ENCODE assay signal across 8 cellular contexts in genomic region chr20:57718490-57719009, GRCh38. TPM values are rescaled to one million over a fixed set of nuclear protein-coding genes. Genes with fewer than 3 reads are reported as not detected.
DNase-seq lines count a peak whose midpoint lies in the region; ATAC-seq lines count a peak whose summit lies in the region.

No MANE protein-coding gene starts in this region.

- peaks cover 0 to 2% (median 0%) of the 10 kb centered on the region in 11 experiments; a peak in 1 of 22 replicates for H4K20me1 ChIP-seq in BLaER1 treated with 17β-estradiol and CSF1 and Interleukin-3, amounts not matched to agents 10 nM and 100 nM

- H3K9me3 ChIP-seq in BLaER1 treated with 17β-estradiol and CSF1 and Interleukin-3, amounts not matched to agents 10 nM and 100 nM (replicated peaks in 1 of 11): no peaks in the 10 kb centered on the region
- no peaks in the 10 kb centered on the region for H3K9me3 ChIP-seq in effector memory CD4-positive, alpha-beta T cell (ENCODE audit: control insufficient read depth, low read length)

- no peak overlapping the region for H3K27ac ChIP-seq in BLaER1 treated with 17β-estradiol and CSF1 and Interleukin-3, amounts not matched to agents 10 nM and 100 nM
- H3K27ac ChIP-seq in effector memory CD4-positive, alpha-beta T cell (ENCODE audit: insufficient read depth, low read length, poor library complexity, severe bottlenecking): no peak overlapping the region

- no peaks in the 10 kb centered on the region for H3K36me3 ChIP-seq in BLaER1 treated with 17β-estradiol and CSF1 and Interleukin-3, amounts not matched to agents 10 nM and 100 nM
- no peaks in the 10 kb centered on the region for H3K36me3 ChIP-seq in effector memory CD4-positive, alpha-beta T cell (ENCODE audit: control insufficient read depth, insufficient read depth, low read length)

- H3K27me3 ChIP-seq in BLaER1 treated with 17β-estradiol and CSF1 and Interleukin-3, amounts not matched to agents 10 nM and 100 nM: no peaks in the 10 kb centered on the region
- no peaks in the 10 kb centered on the region for H3K27me3 ChIP-seq in effector memory CD4-positive, alpha-beta T cell (replicated peaks; ENCODE audit: control insufficient read depth, insufficient read depth, low read length, poor library complexity, severe bottlenecking)

- peak; percentile 98 for ATAC-seq in GM19438 (IDR thresholded peaks at IDR 0.05; ENCODE audit: low read depth, unreplicated experiment)
- ATAC-seq in HG03521 (IDR thresholded peaks at IDR 0.05; ENCODE audit: unreplicated experiment): peak; percentile 96

- peak overlapping the region in 6 of 11 experiments; percentile 8 to 59 (median 42); a peak in 9 of 22 replicates for H3K9ac ChIP-seq in BLaER1 treated with 17β-estradiol and CSF1 and Interleukin-3, amounts not matched to agents 10 nM and 100 nM

- peak; percentile 34 for DNase-seq in NCI-H774 (lab: John Stamatoyannopoulos, UW)
- DNase-seq in activated CD8-positive, alpha-beta memory T cell treated with anti-CD3 and anti-CD28 coated beads for 48 hours (ENCODE audit: low read depth in 2 of 3, low spot score in 2 of 3): peak; percentile 75 to 81 (median 75)
- peak; percentile 84 to 88 (median 85) for DNase-seq in effector memory CD4-positive, alpha-beta T cell
- peak; percentile 95 to 97 for DNase-seq in lung microvascular endothelial cell (ENCODE audit: low read depth in 2 of 2)
- peak; percentile 86 to 91 (median 91) for DNase-seq in stimulated activated CD4-positive, alpha-beta T cell treated with anti-CD3 and anti-CD28 coated beads, TNF-alpha, amount 100 ng/mL, for 24 hours (ENCODE audit: low read depth in 3 of 3)

- peak overlapping the region; percentile 68 to 92 (median 78) for H3K4me2 ChIP-seq in BLaER1 treated with 17β-estradiol and CSF1 and Interleukin-3, amounts not matched to agents 10 nM and 100 nM

- H3K4me1 ChIP-seq in BLaER1 treated with 17β-estradiol and CSF1 and Interleukin-3, amounts not matched to agents 10 nM and 100 nM: peaks cover 19 to 40% (median 32%) of the 10 kb centered on the region in 10 experiments; a peak in 19 of 20 replicates
- peaks cover 6% of the 10 kb centered on the region for H3K4me1 ChIP-seq in effector memory CD4-positive, alpha-beta T cell (ENCODE audit: control insufficient read depth, insufficient read depth, low read length, poor library complexity, severe bottlenecking)

- H3K4me3 ChIP-seq in BLaER1 treated with 17β-estradiol and CSF1 and Interleukin-3, amounts not matched to agents 10 nM and 100 nM: peak overlapping the region in 9 of 10 experiments; percentile 21 to 58 (median 42); a peak in 13 of 20 replicates
- H3K4me3 ChIP-seq in effector memory CD4-positive, alpha-beta T cell (ENCODE audit: insufficient read depth, low read depth, low read length, poor library complexity, severe bottlenecking): peak overlapping the region; percentile 3

RNA-seq across cellular contexts. Expression of gene PMEPA1, which starts 8.7 kb away (rescaled TPM):
- 0.40 and 1.3 TPM in 2 replicates for total RNA-seq in lung microvascular endothelial cell

Comparison
In these comparisons a context has a peak if more than half of its experiments do, and no peak if none do; other contexts are left out.
1. DNase-seq: peak in every context shown above with its lines; median percentile 96 in lung microvascular endothelial cell; 91 in stimulated activated CD4-positive, alpha-beta T cell treated with anti-CD3 and anti-CD28 coated beads, TNF-alpha, amount 100 ng/mL, for 24 hours; 85 in effector memory CD4-positive, alpha-beta T cell; 75 in activated CD8-positive, alpha-beta memory T cell treated with anti-CD3 and anti-CD28 coated beads for 48 hours; 34 in NCI-H774.